ENCODE assay signal across 32 cellular contexts in the genomic region with DNA sequence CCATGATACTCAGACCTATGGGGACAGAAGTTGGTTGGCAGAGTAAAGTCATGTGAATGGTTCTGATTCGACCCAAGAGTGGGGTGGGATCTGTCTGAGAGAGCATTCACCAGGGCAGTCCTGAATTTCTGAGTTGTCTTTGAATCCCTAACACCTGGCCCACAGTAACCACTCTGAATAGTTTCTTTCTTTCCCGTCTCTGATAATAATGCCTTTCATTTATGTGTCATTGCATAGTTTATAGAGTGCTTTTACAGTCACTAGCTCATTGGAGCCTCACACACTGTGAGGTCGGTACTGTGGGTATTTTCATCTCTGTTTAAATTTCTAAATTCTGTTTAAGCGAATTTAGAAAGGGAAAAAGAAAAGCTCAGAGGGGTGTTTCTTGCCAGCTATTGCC.
DNase-seq lines count a peak whose midpoint lies in the region; ATAC-seq and TF ChIP-seq lines count a peak whose summit lies in the region.
"Had no signal": no experiment of that assay in that cellular context is flagged by ENCODE, and none has a peak within 500 bp of the region (broad histone marks: within the 10 kb centered on the region; RNA-seq: fewer than 3 reads in every experiment).

No MANE protein-coding gene starts in this region.

- no peak overlapping the region for H2BK120ac ChIP-seq in H9 (ENCODE audit: low read depth, low read length, poor library complexity, severe bottlenecking)

- H2BK5ac ChIP-seq in H9 (ENCODE audit: insufficient read length, low read length), result no peak overlapping the region

- H3K4me2 ChIP-seq in H9 (ENCODE audit: insufficient read depth, insufficient read length, low read length), result no peak overlapping the region
- H3K4me2 ChIP-seq: SK-N-SH had no signal

- no peak overlapping the region for H2BK20ac ChIP-seq in H9 (ENCODE audit: low read depth, low read length, poor library complexity, severe bottlenecking)

- DNase-seq in H9 (no peak), NCI-H2107 (lab: John Stamatoyannopoulos, UW) (no peak), NCI-H510A (lab: John Stamatoyannopoulos, UW) (no peak)
- no peak for DNase-seq in natural killer cell treated with Interleukin-12 subunit alpha and Interleukin-12 subunit beta and Interleukin-15 and Interleukin-18, amount 100 ng/mL, for 72 hours (ENCODE audit: low spot score)
- DNase-seq: activated gamma-delta T cell; activated naive CD8-positive, alpha-beta T cell treated with anti-CD3 and anti-CD28 coated beads for 36 hours; activated T-cell treated with anti-CD3 and anti-CD28 coated beads, Interleukin-2, amount 50 U/mL, for 4 hours; CD4-positive, alpha-beta memory T cell; erythroblast; H7; head of caudate nucleus; kidney; lower lobe of right lung; NCI-H1092; NCI-H1694; ovary; right cardiac atrium; SK-N-SH; stimulated activated CD4-positive, alpha-beta T cell treated with anti-CD3 and anti-CD28 coated beads, Interleukin-15, amount 100 ng/mL, for 24 hours; stimulated activated CD4-positive, alpha-beta T cell treated with anti-CD3 and anti-CD28 coated beads, Interleukin-4, amount 100 ng/mL, for 4 hours; substantia nigra; upper lobe of right lung had no signal

- WGBS in H9 (ENCODE audit: extremely low coverage, insufficient read length, low lambda C conversion rate), result no CpG with 5 or more reads among the region's 4 CpGs

- H3K9me3 Mint-ChIP-seq in H9 (peaks cover 8 to 10% of the 10 kb centered on the region in 2 experiments; a peak in 4 of 5 replicates), brain (peaks cover 10 to 24% (median 22%) of the 10 kb centered on the region in 5 experiments)
- peaks cover 19% of the 10 kb centered on the region for H3K9me3 Mint-ChIP-seq in natural killer cell treated with Interleukin-12 subunit alpha and Interleukin-12 subunit beta and Interleukin-15 and Interleukin-18, amount 100 ng/mL, for 72 hours
- H3K9me3 Mint-ChIP-seq: central memory CD8-positive, alpha-beta T cell; T-helper 1 cell treated with Interleukin-12 subunit alpha and Interleukin-12 subunit beta and Interleukin-4 antibody, amounts not matched to agents 30 μg/mL and 1 μg/mL, for 36 hours had no signal

- H3K79me2 ChIP-seq in H9 (ENCODE audit: insufficient read depth, low read length), result no peaks in the 10 kb centered on the region

- no peak overlapping the region for H3K56ac ChIP-seq in H9 (ENCODE audit: insufficient read length, low read depth, low read length)

- no peak overlapping the region for H4K91ac ChIP-seq in H9 (ENCODE audit: insufficient read length, low read depth, low read length)

- no peak overlapping the region for H2AK5ac ChIP-seq in H9 (ENCODE audit: insufficient read length, low read length)

- no peak overlapping the region for H3K4me3 ChIP-seq in subcutaneous abdominal adipose tissue (ENCODE audit: low read depth in 1 of 5, low read length in 5 of 5)
- H3K4me3 ChIP-seq: K562, lower lobe of right lung, ovary, upper lobe of right lung had no signal

- no peak overlapping the region for H2BK12ac ChIP-seq in H9 (ENCODE audit: insufficient read length, low read depth, low read length)

- H3K9me3 ChIP-seq in H9 (ENCODE audit: control insufficient read depth, low read depth, low read length), result no peaks in the 10 kb centered on the region
- H3K9me3 ChIP-seq in subcutaneous abdominal adipose tissue (ENCODE audit: control insufficient read depth in 5 of 5, low read length in 5 of 5), result peaks cover 0 to 7% (median 6%) of the 10 kb centered on the region in 5 donors
- H3K9me3 ChIP-seq: ovary, upper lobe of right lung had no signal

- H3K36me3 ChIP-seq in subcutaneous abdominal adipose tissue (ENCODE audit: control insufficient read depth in 5 of 5, insufficient read depth in 5 of 5, low read length in 5 of 5), result peaks cover 0 to 3% (median 0%) of the 10 kb centered on the region in 5 donors
- H3K36me3 ChIP-seq: lower lobe of right lung, ovary, upper lobe of right lung had no signal

- no peaks in the 10 kb centered on the region for H3K4me1 ChIP-seq in H9 (ENCODE audit: insufficient read depth, low read length)
- peaks cover 0 to 28% (median 5%) of the 10 kb centered on the region in 5 donors for H3K4me1 ChIP-seq in subcutaneous abdominal adipose tissue (ENCODE audit: control insufficient read depth in 5 of 5, insufficient read depth in 5 of 5, low read length in 5 of 5)
- H3K4me1 ChIP-seq: lower lobe of right lung had no signal

- no peaks in the 10 kb centered on the region for H4K20me1 ChIP-seq in H9 (ENCODE audit: control insufficient read depth, insufficient read depth, insufficient read length)

- TF ChIP-seq CTCF in H9 (conservative IDR thresholded peaks at IDR 0.05), result no peak
- no peak for TF ChIP-seq CTCF in brain (conservative IDR thresholded peaks at IDR 0.05)

- H3K23ac ChIP-seq in H9 (ENCODE audit: insufficient read length, low read depth, low read length), result no peak overlapping the region

- peaks cover 6 to 11% of the 10 kb centered on the region in 2 experiments; a peak in 3 of 4 replicates for H3K4me1 Mint-ChIP-seq in H9
- peaks cover 32% of the 10 kb centered on the region for H3K4me1 Mint-ChIP-seq in brain
- H3K4me1 Mint-ChIP-seq in natural killer cell treated with Interleukin-12 subunit alpha and Interleukin-12 subunit beta and Interleukin-15 and Interleukin-18, amount 100 ng/mL, for 72 hours (ENCODE audit: low read depth in 2 of 2), result peaks cover 55 to 60% of the 10 kb centered on the region in 2 donors
- H3K4me1 Mint-ChIP-seq: activated naive CD8-positive, alpha-beta T cell treated with anti-CD3 and anti-CD28 coated beads for 36 hours; CD4-positive, alpha-beta memory T cell had no signal

- H2AFZ ChIP-seq in H9 (ENCODE audit: low read length), result no peak overlapping the region

- H3K27ac ChIP-seq in H9 (ENCODE audit: insufficient read length, low read depth, low read length) (no peak overlapping the region), subcutaneous abdominal adipose tissue (ENCODE audit: low read depth, low read length) (peak overlapping the region; percentile 42)
- H3K27ac ChIP-seq: RWPE1 had no signal

- no peak overlapping the region for H3T11ph ChIP-seq in H9 (ENCODE audit: low read length)

- no peak overlapping the region for H3K9ac ChIP-seq in H9 (ENCODE audit: extremely low read depth, insufficient read length, low read length)
- no peak overlapping the region for H3K9ac ChIP-seq in subcutaneous abdominal adipose tissue (ENCODE audit: low read length in 5 of 5)
- H3K9ac ChIP-seq: SK-N-SH had no signal

- no peaks in the 10 kb centered on the region for H3K79me1 ChIP-seq in H9 (ENCODE audit: insufficient read depth, low read depth, low read length, poor library complexity, severe bottlenecking)

- H3K36me3 Mint-ChIP-seq in H9 (ENCODE audit: insufficient read depth in 1 of 3, low read depth in 3 of 3), result peaks cover 19 to 47% (median 20%) of the 10 kb centered on the region in 3 experiments
- H3K36me3 Mint-ChIP-seq in brain, result peaks cover 54% of the 10 kb centered on the region
- H3K36me3 Mint-ChIP-seq in natural killer cell treated with Interleukin-12 subunit alpha and Interleukin-12 subunit beta and Interleukin-15 and Interleukin-18, amount 100 ng/mL, for 72 hours, result peaks cover 43% of the 10 kb centered on the region
- H3K36me3 Mint-ChIP-seq: activated naive CD8-positive, alpha-beta T cell treated with anti-CD3 and anti-CD28 coated beads for 36 hours; CD4-positive, alpha-beta memory T cell had no signal

- no peak overlapping the region for H2BK15ac ChIP-seq in H9 (ENCODE audit: low read depth, low read length)

- no peak overlapping the region for H3K14ac ChIP-seq in H9 (ENCODE audit: insufficient read depth, low read length)

- H3K4me3 Mint-ChIP-seq in H9, result no peak overlapping the region
- H3K4me3 Mint-ChIP-seq in brain, result no peak overlapping the region
- no peak overlapping the region for H3K4me3 Mint-ChIP-seq in natural killer cell treated with Interleukin-12 subunit alpha and Interleukin-12 subunit beta and Interleukin-15 and Interleukin-18, amount 100 ng/mL, for 72 hours
- H3K4me3 Mint-ChIP-seq: activated naive CD8-positive, alpha-beta T cell treated with anti-CD3 and anti-CD28 coated beads for 36 hours; activated T-cell treated with anti-CD3 and anti-CD28 coated beads, Interleukin-2, amount 50 U/mL, for 4 hours; CD4-positive, alpha-beta memory T cell; central memory CD8-positive, alpha-beta T cell; dendritic cell treated with granulocyte-macrophage colony-stimulating factor and Interleukin-4, amounts not matched to agents 40 ng/mL and 50 ng/mL, for 4 days; neural crest cell; T-helper 1 cell treated with Interleukin-12 subunit alpha and Interleukin-12 subunit beta and Interleukin-4 antibody, amounts not matched to agents 30 μg/mL and 1 μg/mL, for 36 hours had no signal

- no peak overlapping the region for H4K5ac ChIP-seq in H9 (ENCODE audit: insufficient read length, low read depth, low read length)

- no peak overlapping the region for H3K4ac ChIP-seq in H9 (ENCODE audit: low read depth, low read length)

- no peaks in the 10 kb centered on the region for H3K27me3 Mint-ChIP-seq in H9 (ENCODE audit: low read depth)
- H3K27me3 Mint-ChIP-seq in brain, result no peaks in the 10 kb centered on the region
- H3K27me3 Mint-ChIP-seq in natural killer cell treated with Interleukin-12 subunit alpha and Interleukin-12 subunit beta and Interleukin-15 and Interleukin-18, amount 100 ng/mL, for 72 hours, result no peaks in the 10 kb centered on the region
- H3K27me3 Mint-ChIP-seq: B cell; central memory CD8-positive, alpha-beta T cell; dendritic cell treated with granulocyte-macrophage colony-stimulating factor and Interleukin-4, amounts not matched to agents 40 ng/mL and 50 ng/mL, for 4 days had no signal

- no peak overlapping the region for H4K8ac ChIP-seq in H9 (replicated peaks; ENCODE audit: insufficient read length, low read depth, low read length)

- no peak for ATAC-seq in natural killer cell treated with Interleukin-12 subunit alpha and Interleukin-12 subunit beta and Interleukin-15 and Interleukin-18, amount 100 ng/mL, for 72 hours
- ATAC-seq in HG03025 (IDR thresholded peaks at IDR 0.05; ENCODE audit: low FRiP score, unreplicated experiment), result no peak
- ATAC-seq: activated T-cell treated with anti-CD3 and anti-CD28 coated beads, Interleukin-2, amount 50 U/mL, for 4 hours; K562 had no signal

- no peaks in the 10 kb centered on the region for H3K27me3 ChIP-seq in H9 (ENCODE audit: insufficient read depth, low read length)
- H3K27me3 ChIP-seq in subcutaneous abdominal adipose tissue (ENCODE audit: control insufficient read depth in 5 of 5, insufficient read depth in 4 of 5, low read length in 5 of 5), result no peaks in the 10 kb centered on the region
- H3K27me3 ChIP-seq: ovary, upper lobe of right lung had no signal

- H3K27ac Mint-ChIP-seq in H9 (peak overlapping the region in 2 of 3 experiments; percentile 38 to 68; a peak in 1 of 7 replicates), brain (peak overlapping the region in 3 of 5 experiments; percentile 70 to 79 (median 71))
- peak overlapping the region; percentile 62 to 92 for H3K27ac Mint-ChIP-seq in natural killer cell treated with Interleukin-12 subunit alpha and Interleukin-12 subunit beta and Interleukin-15 and Interleukin-18, amount 100 ng/mL, for 72 hours
- H3K27ac Mint-ChIP-seq: activated naive CD8-positive, alpha-beta T cell treated with anti-CD3 and anti-CD28 coated beads for 36 hours; B cell; CD4-positive, alpha-beta memory T cell; dendritic cell treated with granulocyte-macrophage colony-stimulating factor and Interleukin-4, amounts not matched to agents 40 ng/mL and 50 ng/mL, for 4 days; T-helper 1 cell treated with Interleukin-12 subunit alpha and Interleukin-12 subunit beta and Interleukin-4 antibody, amounts not matched to agents 30 μg/mL and 1 μg/mL, for 36 hours had no signal

- no peak overlapping the region for H3K18ac ChIP-seq in H9 (ENCODE audit: insufficient read length, low read depth, low read length)

- no peaks in the 10 kb centered on the region for H3K23me2 ChIP-seq in H9 (ENCODE audit: insufficient read length, low read depth, low read length, poor library complexity, severe bottlenecking)
